Comparison of ENCODE assay signal across 26 cellular contexts in genomic region chr15:78702609-78703332, GRCh38.
DNase-seq lines count a peak whose midpoint lies in the region; ATAC-seq, FAIRE-seq and TF ChIP-seq lines count a peak whose summit lies in the region.
"Had no signal": no experiment of that assay in that cellular context is flagged by ENCODE, and none has a peak within 500 bp of the region (broad histone marks: within the 10 kb centered on the region; RNA-seq: fewer than 3 reads in every experiment).

No MANE protein-coding gene starts in this region.

- H3K27ac Mint-ChIP-seq in MCF 10A (ENCODE audit: low read depth, unreplicated experiment), result no peak overlapping the region
- no peak overlapping the region for H3K27ac Mint-ChIP-seq in type B pancreatic cell
- H3K27ac Mint-ChIP-seq: CD4-positive, alpha-beta T cell; HFFc6 had no signal

- intact Hi-C loops in mammary epithelial cell (cut with micrococcal nuclease), result no loop called here
- intact Hi-C loops in MCF 10A (cut with micrococcal nuclease), result loop anchor here (10.0 kb wide), 1 partner anchor 218 kb away; no protein-coding TSS in a partner anchor

- H3K9me3 Mint-ChIP-seq in MCF 10A (ENCODE audit: unreplicated experiment) (no peaks in the 10 kb centered on the region), type B pancreatic cell (no peaks in the 10 kb centered on the region)
- H3K9me3 Mint-ChIP-seq: CD4-positive, alpha-beta T cell; HFFc6 had no signal

- no peaks in the 10 kb centered on the region for H3K79me2 ChIP-seq in mammary epithelial cell (ENCODE audit: insufficient read depth, low read length)

- POLR2A ChIA-PET in MCF 10A (lab: Yijun Ruan, JAX), result no interaction called here

- H3K27ac ChIP-seq in mammary epithelial cell (ENCODE audit: insufficient read depth, low read depth, low read length), result no peak overlapping the region
- H3K27ac ChIP-seq: A549; BLaER1 treated with 17β-estradiol and CSF1 and Interleukin-3, amounts not matched to agents 10 nM and 100 nM; PC-9 had no signal

- no peak for FAIRE-seq in bronchial epithelial cell (lab: Jason Lieb, UNC)
- FAIRE-seq: A549, D721Med, G401.6 had no signal

- peaks cover 2% of the 10 kb centered on the region for H3K9me3 ChIP-seq in mammary epithelial cell (replicated peaks; ENCODE audit: insufficient read depth, low read length)
- H3K9me3 ChIP-seq: HAP-1 had no signal

- CTCF ChIA-PET in mammary epithelial cell (lab: Charles Lee; ENCODE audit: low non-redundant PET) (no interaction called here), MCF 10A (lab: Yijun Ruan, JAX) (interaction anchor here (1.2 kb wide), 1 partner anchor 8 kb away, joined by 5 read pairs; no protein-coding TSS in a partner anchor)

- dilution Hi-C loops in mammary epithelial cell (cut with HindIII; ENCODE audit: low sequenced_read_pairs), result no loop called here

- no peak overlapping the region for H3K4me2 ChIP-seq in mammary epithelial cell (ENCODE audit: insufficient read depth, low read depth, low read length)
- H3K4me2 ChIP-seq: A549; BLaER1 treated with 17β-estradiol and CSF1 and Interleukin-3, amounts not matched to agents 10 nM and 100 nM; PC-9 had no signal

- H3K4me3 ChIP-seq in mammary epithelial cell (replicated peaks in 1 of 3; ENCODE audit: insufficient read depth in 1 of 3, low read depth in 2 of 3, low read length in 3 of 3), result no peak overlapping the region
- no peak overlapping the region for H3K4me3 ChIP-seq in bronchial epithelial cell (ENCODE audit: low read depth, low read length)
- H3K4me3 ChIP-seq: A549; BLaER1 treated with 17β-estradiol and CSF1 and Interleukin-3, amounts not matched to agents 10 nM and 100 nM; HAP-1; PC-9 had no signal

- TF ChIP-seq CTCF in mammary epithelial cell (conservative IDR thresholded peaks at IDR 0.05 in 1 of 2, IDR thresholded peaks at IDR 0.05 in 1 of 2; ENCODE audit: extremely low read depth in 1 of 2, insufficient read depth in 1 of 2, low read depth in 1 of 2, low read length in 2 of 2) (no peak), MCF 10A (IDR thresholded peaks at IDR 0.05; ENCODE audit: unreplicated experiment) (no peak), bronchial epithelial cell (IDR thresholded peaks at IDR 0.05; ENCODE audit: insufficient read depth, low read length, severe bottlenecking) (no peak), type B pancreatic cell (conservative IDR thresholded peaks at IDR 0.05) (no peak)

- in situ Hi-C loops in mammary epithelial cell (cut with MboI; ENCODE audit: low sequenced_read_pairs in 2 of 2), result loop anchor here in 1 of 2 donors (25.0 kb wide), 1 partner anchor 390 kb away; no protein-coding TSS in a partner anchor

- H3K9ac ChIP-seq in mammary epithelial cell (ENCODE audit: insufficient read depth, low read length), result no peak overlapping the region
- H3K9ac ChIP-seq: BLaER1 treated with 17β-estradiol and CSF1 and Interleukin-3, amounts not matched to agents 10 nM and 100 nM had no signal

- ATAC-seq in left lobe of liver, result peak; percentile 42
- ATAC-seq: A549 had no signal

- H3K36me3 Mint-ChIP-seq in MCF 10A (ENCODE audit: insufficient read depth, unreplicated experiment) (no peaks in the 10 kb centered on the region), type B pancreatic cell (no peaks in the 10 kb centered on the region)

- BruUV-seq in mammary epithelial cell (replicated peaks; lab: Mats Ljungman, UMichigan) (no TSS peak), MCF 10A (replicated peaks; lab: Mats Ljungman, UMichigan) (no TSS peak)

- H2AFZ ChIP-seq in mammary epithelial cell (ENCODE audit: low read depth, low read length), result no peak overlapping the region
- H2AFZ ChIP-seq: PC-9 had no signal

- no peaks in the 10 kb centered on the region for H3K4me1 Mint-ChIP-seq in MCF 10A (ENCODE audit: insufficient read depth, unreplicated experiment)
- H3K4me1 Mint-ChIP-seq in type B pancreatic cell (ENCODE audit: unreplicated experiment), result no peaks in the 10 kb centered on the region

- no peak overlapping the region for H3K4me3 Mint-ChIP-seq in MCF 10A (ENCODE audit: unreplicated experiment)
- no peak overlapping the region for H3K4me3 Mint-ChIP-seq in type B pancreatic cell
- H3K4me3 Mint-ChIP-seq: CD4-positive, alpha-beta T cell; HFFc6 had no signal

- no peaks in the 10 kb centered on the region for H4K20me1 ChIP-seq in mammary epithelial cell (ENCODE audit: insufficient read depth, low read length)
- H4K20me1 ChIP-seq: BLaER1 treated with 17β-estradiol and CSF1 and Interleukin-3, amounts not matched to agents 10 nM and 100 nM had no signal

- no peaks in the 10 kb centered on the region for H3K36me3 ChIP-seq in mammary epithelial cell (ENCODE audit: insufficient read depth, low read length)
- H3K36me3 ChIP-seq in bronchial epithelial cell (ENCODE audit: control insufficient read depth, insufficient read depth, low read length), result no peaks in the 10 kb centered on the region
- H3K36me3 ChIP-seq: BLaER1 treated with 17β-estradiol and CSF1 and Interleukin-3, amounts not matched to agents 10 nM and 100 nM; HAP-1 had no signal

- H3K27me3 Mint-ChIP-seq in MCF 10A (ENCODE audit: insufficient read depth, unreplicated experiment), result peaks cover 50% of the 10 kb centered on the region
- H3K27me3 Mint-ChIP-seq in type B pancreatic cell, result peaks cover 24% of the 10 kb centered on the region

- no peaks in the 10 kb centered on the region for H3K27me3 ChIP-seq in mammary epithelial cell (ENCODE audit: insufficient read depth, low read length)
- H3K27me3 ChIP-seq in bronchial epithelial cell (ENCODE audit: control insufficient read depth, insufficient read depth, low read length), result no peaks in the 10 kb centered on the region
- H3K27me3 ChIP-seq: BLaER1 treated with 17β-estradiol and CSF1 and Interleukin-3, amounts not matched to agents 10 nM and 100 nM had no signal

- no peaks in the 10 kb centered on the region for H3K4me1 ChIP-seq in mammary epithelial cell (ENCODE audit: insufficient read depth, low read length)
- H3K4me1 ChIP-seq: A549; BLaER1 treated with 17β-estradiol and CSF1 and Interleukin-3, amounts not matched to agents 10 nM and 100 nM; HAP-1 had no signal

- DNase-seq in mammary epithelial cell (peak; percentile 21), MCF 10A (ENCODE audit: unreplicated experiment) (no peak), bronchial epithelial cell (ENCODE audit: low read depth) (peak; percentile 37), left lobe of liver (ENCODE audit: low spot score) (peak; percentile 30), type B pancreatic cell (ENCODE audit: extremely low spot score, unreplicated experiment) (peak; percentile 54), Kasumi-1 (lab: John Stamatoyannopoulos, UW) (no peak), HuH-7 (ENCODE audit: low spot score) (no peak)
- DNase-seq: AML-193; CD4-positive, alpha-beta T cell; GOT3; HFFc6; IMR-90; KG1; NCI-H1092; NCI-H1417 treated with DMSO at 0.1 percent for 48 hours; NCI-H1694 treated with DMSO at 0.1 percent for 48 hours; NCI-H2081; NCI-H524; NCI-H774; PC-9; SHP77 had no signal

Comparison
In these comparisons a context has a peak if more than half of its experiments do, and no peak if none do; other contexts are left out.
1. DNase-seq: peak in mammary epithelial cell (single experiment), bronchial epithelial cell (single experiment), left lobe of liver (single experiment) and type B pancreatic cell (single experiment); none in MCF 10A (single experiment), Kasumi-1 (0 of 2) and HuH-7 (single experiment).